In genomic region chr16:9008335-9009260, GRCh38 we compare ENCODE assay signal across 1 cellular context.
TF ChIP-seq lines count a peak whose summit lies in the region.

No MANE protein-coding gene starts in this region.

TF ChIP-seq in GM12878, 131 proteins besides CTCF, POLR2A, EP300 and RAD21 (continued from another document and continues in another):
- no peak for TF ChIP-seq RBBP5 (conservative IDR thresholded peaks at IDR 0.05)
- no peak for TF ChIP-seq SUZ12 (IDR thresholded peaks at IDR 0.05; ENCODE audit: unreplicated experiment)
- no peak for TF ChIP-seq ZNF207 (IDR thresholded peaks at IDR 0.05; ENCODE audit: borderline replicate concordance)
- TF ChIP-seq ATF2 (IDR thresholded peaks at IDR 0.05; ENCODE audit: low read length): no peak
- peak in 1 of 2 experiments; percentile 57; a peak in 1 of 3 replicates for TF ChIP-seq EGR1 (IDR thresholded peaks at IDR 0.05; ENCODE audit: borderline replicate concordance in 1 of 2, low read depth in 2 of 2, low read length in 2 of 2)
- TF ChIP-seq BMI1 (IDR thresholded peaks at IDR 0.05; ENCODE audit: borderline replicate concordance): no peak
- no peak for TF ChIP-seq SKIL (IDR thresholded peaks at IDR 0.05; ENCODE audit: low read depth, poor library complexity, severe bottlenecking)
- TF ChIP-seq HDAC2 (IDR thresholded peaks at IDR 0.05): no peak
- no peak for TF ChIP-seq CREM (IDR thresholded peaks at IDR 0.05; ENCODE audit: low read depth)
- TF ChIP-seq NBN (IDR thresholded peaks at IDR 0.05): no peak
- TF ChIP-seq TARDBP (IDR thresholded peaks at IDR 0.05; ENCODE audit: borderline replicate concordance): no peak
- peak; percentile 48; the same call in 1 of the 2 replicates for TF ChIP-seq SMARCA5 (IDR thresholded peaks at IDR 0.05)
- TF ChIP-seq REST (IDR thresholded peaks at IDR 0.05; ENCODE audit: low read depth, low read length): no peak
- no peak for TF ChIP-seq TBL1XR1 (IDR thresholded peaks at IDR 0.05; ENCODE audit: low read depth, low read length)
- peak; percentile 66 for TF ChIP-seq RUNX3 (IDR thresholded peaks at IDR 0.05; ENCODE audit: low read length)
- TF ChIP-seq PBX3 (IDR thresholded peaks at IDR 0.05; ENCODE audit: insufficient replicate concordance, low read depth, low read length): no peak
- peak; percentile 76 for TF ChIP-seq IKZF1 (conservative IDR thresholded peaks at IDR 0.05)
- TF ChIP-seq POU2F2 (IDR thresholded peaks at IDR 0.05; ENCODE audit: borderline replicate concordance, low read depth, low read length): peak; percentile 27; the same call in 1 of the 3 replicates
- TF ChIP-seq RFX5 (IDR thresholded peaks at IDR 0.05; ENCODE audit: low read depth, low read length): no peak
- no peak for TF ChIP-seq KAT2A (conservative IDR thresholded peaks at IDR 0.05; ENCODE audit: control insufficient read depth, low read depth, low read length)
- TF ChIP-seq GATAD2B (conservative IDR thresholded peaks at IDR 0.05; ENCODE audit: low read depth): peak; percentile 71; the same call in 1 of the 2 replicates
- no peak for TF ChIP-seq TCF3 (IDR thresholded peaks at IDR 0.05; ENCODE audit: borderline replicate concordance, insufficient read depth, low read depth, low read length)
- no peak for TF ChIP-seq NFYA (IDR thresholded peaks at IDR 0.05; ENCODE audit: borderline replicate concordance, low read depth, low read length)
- TF ChIP-seq BCL3 (IDR thresholded peaks at IDR 0.05; ENCODE audit: borderline replicate concordance, insufficient read depth, low read depth, low read length, poor library complexity, severe bottlenecking): no peak
- TF ChIP-seq PAX8 (IDR thresholded peaks at IDR 0.05): no peak
- no peak for TF ChIP-seq STAT3 (IDR thresholded peaks at IDR 0.05; ENCODE audit: low read depth, low read length)
- no peak for TF ChIP-seq PML (IDR thresholded peaks at IDR 0.05; ENCODE audit: low read length)
- no peak for TF ChIP-seq BCLAF1 (IDR thresholded peaks at IDR 0.05)
- no peak for TF ChIP-seq CHD4 (IDR thresholded peaks at IDR 0.05)
- 0 out of 2 replicates have a peak, but pooled peaks have one; percentile 32 for TF ChIP-seq MXI1 (IDR thresholded peaks at IDR 0.05; ENCODE audit: low read depth, low read length)
- peak; percentile 92 for TF ChIP-seq MEF2B (IDR thresholded peaks at IDR 0.05; ENCODE audit: partially characterized antibody, poor library complexity, severe bottlenecking)
- no peak for TF ChIP-seq SIX5 (IDR thresholded peaks at IDR 0.05; ENCODE audit: low read depth, low read length, severe bottlenecking)
- TF ChIP-seq YBX1 (IDR thresholded peaks at IDR 0.05): no peak
- no peak for TF ChIP-seq ZNF687 (IDR thresholded peaks at IDR 0.05)
- no peak for TF ChIP-seq SREBF1 (IDR thresholded peaks at IDR 0.05; ENCODE audit: low read length)
- TF ChIP-seq HDGF (IDR thresholded peaks at IDR 0.05): no peak
- no peak for TF ChIP-seq ZNF384 (IDR thresholded peaks at IDR 0.05; ENCODE audit: borderline replicate concordance, low read depth, low read length)
- TF ChIP-seq FOXM1 (IDR thresholded peaks at IDR 0.05; ENCODE audit: low read depth, low read length): no peak
- TF ChIP-seq USF1 (IDR thresholded peaks at IDR 0.05; ENCODE audit: borderline replicate concordance, extremely low read length, insufficient read depth, low read depth, low read length): no peak
- TF ChIP-seq MTA3 (IDR thresholded peaks at IDR 0.05; ENCODE audit: borderline replicate concordance, low read length): no peak
